In the genomic region with DNA sequence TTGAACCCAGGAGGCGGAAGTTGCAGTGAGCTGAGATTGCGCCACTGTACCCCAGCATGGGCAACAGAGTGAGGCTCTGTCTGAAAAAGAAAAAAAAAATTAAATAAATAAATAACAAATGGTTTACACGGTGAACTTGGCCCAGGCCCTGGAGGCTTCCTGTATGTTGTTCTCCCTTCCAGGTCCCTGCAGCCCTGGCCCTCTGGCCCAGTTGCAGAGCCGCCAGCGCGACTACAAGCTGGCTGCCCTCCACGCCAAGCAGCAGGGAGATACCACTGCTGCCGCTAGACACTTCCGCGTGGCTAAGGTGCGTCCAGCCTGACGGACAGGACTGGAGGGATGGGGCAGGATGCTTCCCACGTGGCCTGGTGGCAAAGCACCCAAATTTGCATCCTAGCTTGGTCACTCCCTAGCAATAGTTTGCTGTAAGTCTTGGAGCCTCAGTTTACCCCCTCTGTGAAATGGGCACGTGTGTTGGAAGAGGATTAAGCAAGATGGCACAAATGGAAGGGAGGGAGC, we compare ENCODE assay signal across 3 cellular contexts.
TF ChIP-seq lines count a peak whose summit lies in the region.

No MANE protein-coding gene starts in this region.

TF ChIP-seq in SK-N-SH, 30 proteins besides CTCF, POLR2A, EP300 and RAD21:
- TF ChIP-seq ELF1 (IDR thresholded peaks at IDR 0.05) (no peak), CHD2 (IDR thresholded peaks at IDR 0.05; ENCODE audit: low read length, partially characterized antibody) (no peak), GATA2 (CRISPR knock-in tag; IDR thresholded peaks at IDR 0.05) (no peak), POLR2AphosphoS5 (IDR thresholded peaks at IDR 0.05; ENCODE audit: low read depth, low read length) (no peak), MEF2A (IDR thresholded peaks at IDR 0.05; ENCODE audit: borderline replicate concordance, low read depth) (no peak), SIN3A (IDR thresholded peaks at IDR 0.05; ENCODE audit: borderline replicate concordance, low read depth, low read length) (no peak)

TF ChIP-seq in SK-N-SH treated with all-trans-retinoic acid at 6 μM for 48 hours, 23 proteins besides CTCF, POLR2A, EP300 and RAD21:
- TF ChIP-seq OSR1 (CRISPR knock-in tag; IDR thresholded peaks at IDR 0.05) (no peak), GLIS3 (CRISPR knock-in tag; IDR thresholded peaks at IDR 0.05) (no peak), TOX (CRISPR knock-in tag; IDR thresholded peaks at IDR 0.05; ENCODE audit: borderline replicate concordance) (no peak), SNAI2 (CRISPR knock-in tag; IDR thresholded peaks at IDR 0.05) (no peak), TCF4 (CRISPR knock-in tag; IDR thresholded peaks at IDR 0.05; ENCODE audit: borderline replicate concordance) (no peak)
- TF ChIP-seq, protein P1, sequence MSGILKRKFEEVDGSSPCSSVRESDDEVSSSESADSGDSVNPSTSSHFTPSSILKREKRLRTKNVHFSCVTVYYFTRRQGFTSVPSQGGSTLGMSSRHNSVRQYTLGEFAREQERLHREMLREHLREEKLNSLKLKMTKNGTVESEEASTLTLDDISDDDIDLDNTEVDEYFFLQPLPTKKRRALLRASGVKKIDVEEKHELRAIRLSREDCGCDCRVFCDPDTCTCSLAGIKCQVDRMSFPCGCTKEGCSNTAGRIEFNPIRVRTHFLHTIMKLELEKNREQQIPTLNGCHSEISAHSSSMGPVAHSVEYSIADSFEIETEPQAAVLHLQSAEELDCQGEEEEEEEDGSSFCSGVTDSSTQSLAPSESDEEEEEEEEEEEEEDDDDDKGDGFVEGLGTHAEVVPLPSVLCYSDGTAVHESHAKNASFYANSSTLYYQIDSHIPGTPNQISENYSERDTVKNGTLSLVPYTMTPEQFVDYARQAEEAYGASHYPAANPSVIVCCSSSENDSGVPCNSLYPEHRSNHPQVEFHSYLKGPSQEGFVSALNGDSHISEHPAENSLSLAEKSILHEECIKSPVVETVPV (CRISPR knock-in tag; IDR thresholded peaks at IDR 0.05): no peak
- TF ChIP-seq, protein P2, sequence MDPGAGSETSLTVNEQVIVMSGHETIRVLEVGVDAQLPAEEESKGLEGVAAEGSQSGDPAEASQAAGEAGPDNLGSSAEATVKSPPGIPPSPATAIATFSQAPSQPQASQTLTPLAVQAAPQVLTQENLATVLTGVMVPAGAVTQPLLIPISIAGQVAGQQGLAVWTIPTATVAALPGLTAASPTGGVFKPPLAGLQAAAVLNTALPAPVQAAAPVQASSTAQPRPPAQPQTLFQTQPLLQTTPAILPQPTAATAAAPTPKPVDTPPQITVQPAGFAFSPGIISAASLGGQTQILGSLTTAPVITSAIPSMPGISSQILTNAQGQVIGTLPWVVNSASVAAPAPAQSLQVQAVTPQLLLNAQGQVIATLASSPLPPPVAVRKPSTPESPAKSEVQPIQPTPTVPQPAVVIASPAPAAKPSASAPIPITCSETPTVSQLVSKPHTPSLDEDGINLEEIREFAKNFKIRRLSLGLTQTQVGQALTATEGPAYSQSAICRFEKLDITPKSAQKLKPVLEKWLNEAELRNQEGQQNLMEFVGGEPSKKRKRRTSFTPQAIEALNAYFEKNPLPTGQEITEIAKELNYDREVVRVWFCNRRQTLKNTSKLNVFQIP (CRISPR knock-in tag; IDR thresholded peaks at IDR 0.05; ENCODE audit: borderline replicate concordance, low read depth): no peak

TF ChIP-seq in K562, 482 proteins besides CTCF, POLR2A, EP300 and RAD21 (continues in another document):
- TF ChIP-seq TAF9B (IDR thresholded peaks at IDR 0.05; ENCODE audit: partially characterized antibody) (no peak), MAFK (IDR thresholded peaks at IDR 0.05; ENCODE audit: low read length) (no peak), CBFA2T2 (conservative IDR thresholded peaks at IDR 0.05) (no peak), RBFOX2 (IDR thresholded peaks at IDR 0.05; ENCODE audit: low read depth, low read length) (0 out of 2 replicates have a peak, but pooled peaks have one; percentile 3), RBM25 (IDR thresholded peaks at IDR 0.05; ENCODE audit: low read depth, low read length, severe bottlenecking) (peak; percentile 94), DACH1 (IDR thresholded peaks at IDR 0.05; ENCODE audit: partially characterized antibody) (no peak), HDAC1 (IDR thresholded peaks at IDR 0.05) (0 out of 4 replicates have a peak, but pooled peaks of 1 of the 2 experiments have one; percentile 39), SMAD2 (IDR thresholded peaks at IDR 0.05; ENCODE audit: low read depth, low read length) (no peak), BACH1 (tag; IDR thresholded peaks at IDR 0.05) (no peak), PTBP1 (IDR thresholded peaks at IDR 0.05; ENCODE audit: low read depth, low read length) (peak; percentile 66; the same call in 1 of the 2 replicates), NR1H2 (CRISPR knock-in tag; IDR thresholded peaks at IDR 0.05) (no peak), ZNF197 (CRISPR knock-in tag; IDR thresholded peaks at IDR 0.05; ENCODE audit: low read depth) (no peak)
- TF ChIP-seq, protein P3, sequence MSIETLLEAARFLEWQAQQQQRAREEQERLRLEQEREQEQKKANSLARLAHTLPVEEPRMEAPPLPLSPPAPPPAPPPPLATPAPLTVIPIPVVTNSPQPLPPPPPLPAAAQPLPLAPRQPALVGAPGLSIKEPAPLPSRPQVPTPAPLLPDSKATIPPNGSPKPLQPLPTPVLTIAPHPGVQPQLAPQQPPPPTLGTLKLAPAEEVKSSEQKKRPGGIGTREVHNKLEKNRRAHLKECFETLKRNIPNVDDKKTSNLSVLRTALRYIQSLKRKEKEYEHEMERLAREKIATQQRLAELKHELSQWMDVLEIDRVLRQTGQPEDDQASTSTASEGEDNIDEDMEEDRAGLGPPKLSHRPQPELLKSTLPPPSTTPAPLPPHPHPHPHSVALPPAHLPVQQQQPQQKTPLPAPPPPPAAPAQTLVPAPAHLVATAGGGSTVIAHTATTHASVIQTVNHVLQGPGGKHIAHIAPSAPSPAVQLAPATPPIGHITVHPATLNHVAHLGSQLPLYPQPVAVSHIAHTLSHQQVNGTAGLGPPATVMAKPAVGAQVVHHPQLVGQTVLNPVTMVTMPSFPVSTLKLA (conservative IDR thresholded peaks at IDR 0.05): no peak
- TF ChIP-seq, protein P4, sequence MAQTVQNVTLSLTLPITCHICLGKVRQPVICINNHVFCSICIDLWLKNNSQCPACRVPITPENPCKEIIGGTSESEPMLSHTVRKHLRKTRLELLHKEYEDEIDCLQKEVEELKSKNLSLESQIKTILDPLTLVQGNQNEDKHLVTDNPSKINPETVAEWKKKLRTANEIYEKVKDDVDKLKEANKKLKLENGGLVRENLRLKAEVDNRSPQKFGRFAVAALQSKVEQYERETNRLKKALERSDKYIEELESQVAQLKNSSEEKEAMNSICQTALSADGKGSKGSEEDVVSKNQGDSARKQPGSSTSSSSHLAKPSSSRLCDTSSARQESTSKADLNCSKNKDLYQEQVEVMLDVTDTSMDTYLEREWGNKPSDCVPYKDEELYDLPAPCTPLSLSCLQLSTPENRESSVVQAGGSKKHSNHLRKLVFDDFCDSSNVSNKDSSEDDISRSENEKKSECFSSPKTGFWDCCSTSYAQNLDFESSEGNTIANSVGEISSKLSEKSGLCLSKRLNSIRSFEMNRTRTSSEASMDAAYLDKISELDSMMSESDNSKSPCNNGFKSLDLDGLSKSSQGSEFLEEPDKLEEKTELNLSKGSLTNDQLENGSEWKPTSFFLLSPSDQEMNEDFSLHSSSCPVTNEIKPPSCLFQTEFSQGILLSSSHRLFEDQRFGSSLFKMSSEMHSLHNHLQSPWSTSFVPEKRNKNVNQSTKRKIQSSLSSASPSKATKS (CRISPR knock-in tag; IDR thresholded peaks at IDR 0.05): no peak
- TF ChIP-seq, protein P5, sequence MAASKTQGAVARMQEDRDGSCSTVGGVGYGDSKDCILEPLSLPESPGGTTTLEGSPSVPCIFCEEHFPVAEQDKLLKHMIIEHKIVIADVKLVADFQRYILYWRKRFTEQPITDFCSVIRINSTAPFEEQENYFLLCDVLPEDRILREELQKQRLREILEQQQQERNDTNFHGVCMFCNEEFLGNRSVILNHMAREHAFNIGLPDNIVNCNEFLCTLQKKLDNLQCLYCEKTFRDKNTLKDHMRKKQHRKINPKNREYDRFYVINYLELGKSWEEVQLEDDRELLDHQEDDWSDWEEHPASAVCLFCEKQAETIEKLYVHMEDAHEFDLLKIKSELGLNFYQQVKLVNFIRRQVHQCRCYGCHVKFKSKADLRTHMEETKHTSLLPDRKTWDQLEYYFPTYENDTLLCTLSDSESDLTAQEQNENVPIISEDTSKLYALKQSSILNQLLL (CRISPR knock-in tag; IDR thresholded peaks at IDR 0.05; ENCODE audit: borderline replicate concordance): no peak
- TF ChIP-seq, protein P6, sequence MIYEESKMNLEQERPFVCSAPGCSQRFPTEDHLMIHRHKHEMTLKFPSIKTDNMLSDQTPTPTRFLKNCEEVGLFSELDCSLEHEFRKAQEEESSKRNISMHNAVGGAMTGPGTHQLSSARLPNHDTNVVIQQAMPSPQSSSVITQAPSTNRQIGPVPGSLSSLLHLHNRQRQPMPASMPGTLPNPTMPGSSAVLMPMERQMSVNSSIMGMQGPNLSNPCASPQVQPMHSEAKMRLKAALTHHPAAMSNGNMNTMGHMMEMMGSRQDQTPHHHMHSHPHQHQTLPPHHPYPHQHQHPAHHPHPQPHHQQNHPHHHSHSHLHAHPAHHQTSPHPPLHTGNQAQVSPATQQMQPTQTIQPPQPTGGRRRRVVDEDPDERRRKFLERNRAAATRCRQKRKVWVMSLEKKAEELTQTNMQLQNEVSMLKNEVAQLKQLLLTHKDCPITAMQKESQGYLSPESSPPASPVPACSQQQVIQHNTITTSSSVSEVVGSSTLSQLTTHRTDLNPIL (CRISPR knock-in tag; IDR thresholded peaks at IDR 0.05): no peak
- TF ChIP-seq, protein P7, sequence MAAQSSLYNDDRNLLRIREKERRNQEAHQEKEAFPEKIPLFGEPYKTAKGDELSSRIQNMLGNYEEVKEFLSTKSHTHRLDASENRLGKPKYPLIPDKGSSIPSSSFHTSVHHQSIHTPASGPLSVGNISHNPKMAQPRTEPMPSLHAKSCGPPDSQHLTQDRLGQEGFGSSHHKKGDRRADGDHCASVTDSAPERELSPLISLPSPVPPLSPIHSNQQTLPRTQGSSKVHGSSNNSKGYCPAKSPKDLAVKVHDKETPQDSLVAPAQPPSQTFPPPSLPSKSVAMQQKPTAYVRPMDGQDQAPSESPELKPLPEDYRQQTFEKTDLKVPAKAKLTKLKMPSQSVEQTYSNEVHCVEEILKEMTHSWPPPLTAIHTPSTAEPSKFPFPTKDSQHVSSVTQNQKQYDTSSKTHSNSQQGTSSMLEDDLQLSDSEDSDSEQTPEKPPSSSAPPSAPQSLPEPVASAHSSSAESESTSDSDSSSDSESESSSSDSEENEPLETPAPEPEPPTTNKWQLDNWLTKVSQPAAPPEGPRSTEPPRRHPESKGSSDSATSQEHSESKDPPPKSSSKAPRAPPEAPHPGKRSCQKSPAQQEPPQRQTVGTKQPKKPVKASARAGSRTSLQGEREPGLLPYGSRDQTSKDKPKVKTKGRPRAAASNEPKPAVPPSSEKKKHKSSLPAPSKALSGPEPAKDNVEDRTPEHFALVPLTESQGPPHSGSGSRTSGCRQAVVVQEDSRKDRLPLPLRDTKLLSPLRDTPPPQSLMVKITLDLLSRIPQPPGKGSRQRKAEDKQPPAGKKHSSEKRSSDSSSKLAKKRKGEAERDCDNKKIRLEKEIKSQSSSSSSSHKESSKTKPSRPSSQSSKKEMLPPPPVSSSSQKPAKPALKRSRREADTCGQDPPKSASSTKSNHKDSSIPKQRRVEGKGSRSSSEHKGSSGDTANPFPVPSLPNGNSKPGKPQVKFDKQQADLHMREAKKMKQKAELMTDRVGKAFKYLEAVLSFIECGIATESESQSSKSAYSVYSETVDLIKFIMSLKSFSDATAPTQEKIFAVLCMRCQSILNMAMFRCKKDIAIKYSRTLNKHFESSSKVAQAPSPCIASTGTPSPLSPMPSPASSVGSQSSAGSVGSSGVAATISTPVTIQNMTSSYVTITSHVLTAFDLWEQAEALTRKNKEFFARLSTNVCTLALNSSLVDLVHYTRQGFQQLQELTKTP (IDR thresholded peaks at IDR 0.05; ENCODE audit: low read depth in 1 of 2, partially characterized antibody in 2 of 2): no peak
- TF ChIP-seq, protein P8, sequence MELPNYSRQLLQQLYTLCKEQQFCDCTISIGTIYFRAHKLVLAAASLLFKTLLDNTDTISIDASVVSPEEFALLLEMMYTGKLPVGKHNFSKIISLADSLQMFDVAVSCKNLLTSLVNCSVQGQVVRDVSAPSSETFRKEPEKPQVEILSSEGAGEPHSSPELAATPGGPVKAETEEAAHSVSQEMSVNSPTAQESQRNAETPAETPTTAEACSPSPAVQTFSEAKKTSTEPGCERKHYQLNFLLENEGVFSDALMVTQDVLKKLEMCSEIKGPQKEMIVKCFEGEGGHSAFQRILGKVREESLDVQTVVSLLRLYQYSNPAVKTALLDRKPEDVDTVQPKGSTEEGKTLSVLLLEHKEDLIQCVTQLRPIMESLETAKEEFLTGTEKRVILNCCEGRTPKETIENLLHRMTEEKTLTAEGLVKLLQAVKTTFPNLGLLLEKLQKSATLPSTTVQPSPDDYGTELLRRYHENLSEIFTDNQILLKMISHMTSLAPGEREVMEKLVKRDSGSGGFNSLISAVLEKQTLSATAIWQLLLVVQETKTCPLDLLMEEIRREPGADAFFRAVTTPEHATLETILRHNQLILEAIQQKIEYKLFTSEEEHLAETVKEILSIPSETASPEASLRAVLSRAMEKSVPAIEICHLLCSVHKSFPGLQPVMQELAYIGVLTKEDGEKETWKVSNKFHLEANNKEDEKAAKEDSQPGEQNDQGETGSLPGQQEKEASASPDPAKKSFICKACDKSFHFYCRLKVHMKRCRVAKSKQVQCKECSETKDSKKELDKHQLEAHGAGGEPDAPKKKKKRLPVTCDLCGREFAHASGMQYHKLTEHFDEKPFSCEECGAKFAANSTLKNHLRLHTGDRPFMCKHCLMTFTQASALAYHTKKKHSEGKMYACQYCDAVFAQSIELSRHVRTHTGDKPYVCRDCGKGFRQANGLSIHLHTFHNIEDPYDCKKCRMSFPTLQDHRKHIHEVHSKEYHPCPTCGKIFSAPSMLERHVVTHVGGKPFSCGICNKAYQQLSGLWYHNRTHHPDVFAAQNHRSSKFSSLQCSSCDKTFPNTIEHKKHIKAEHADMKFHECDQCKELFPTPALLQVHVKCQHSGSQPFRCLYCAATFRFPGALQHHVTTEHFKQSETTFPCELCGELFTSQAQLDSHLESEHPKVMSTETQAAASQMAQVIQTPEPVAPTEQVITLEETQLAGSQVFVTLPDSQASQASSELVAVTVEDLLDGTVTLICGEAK (IDR thresholded peaks at IDR 0.05): no peak
- TF ChIP-seq, protein P8 (CRISPR knock-in tag; IDR thresholded peaks at IDR 0.05): no peak
